28 cellular contexts compared by ENCODE assay signal in the genomic region with DNA sequence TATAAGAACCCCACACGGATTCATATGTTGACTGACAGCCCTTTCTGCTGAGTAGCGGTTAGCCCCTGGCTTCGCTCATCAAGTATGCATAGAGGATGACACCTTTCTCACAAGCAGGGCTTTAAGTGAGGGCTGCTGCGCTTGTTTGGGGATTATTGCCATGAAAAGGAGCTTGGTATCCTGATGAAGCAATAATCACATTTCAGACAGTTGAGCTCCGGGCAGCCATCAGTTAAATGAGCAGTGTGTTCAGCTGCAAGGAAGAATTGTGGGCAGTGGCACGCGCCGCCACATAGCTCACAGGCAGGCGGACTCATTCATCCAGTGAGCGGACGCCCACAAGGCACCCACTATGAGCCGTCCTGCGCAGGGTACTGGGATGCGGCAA.
A peak's percentile ranks its signal among the peaks of the same experiment; 100 is the strongest.
DNase-seq lines count a peak whose midpoint lies in the region; ATAC-seq, FAIRE-seq and TF ChIP-seq lines count a peak whose summit lies in the region.
"Had no signal": no experiment of that assay in that cellular context is flagged by ENCODE, and none has a peak within 500 bp of the region (broad histone marks: within the 10 kb centered on the region; RNA-seq: fewer than 3 reads in every experiment).

No MANE protein-coding gene starts in this region.

- H3K27ac ChIP-seq in AG04450 (ENCODE audit: low read depth, low read length), result peak overlapping the region; percentile 31
- H3K27ac ChIP-seq in RWPE1, result peak overlapping the region; percentile 5
- no peak overlapping the region for H3K27ac ChIP-seq in K562 (ENCODE audit: extremely low read depth, low read depth, low read length)
- no peak overlapping the region for H3K27ac ChIP-seq in neural progenitor cell
- no peak overlapping the region for H3K27ac ChIP-seq in transverse colon
- H3K27ac ChIP-seq: 22Rv1; BLaER1 treated with 17β-estradiol and CSF1 and Interleukin-3, amounts not matched to agents 10 nM and 100 nM had no signal

- TF ChIP-seq RAD21 in K562 (CRISPR knock-in tag; conservative IDR thresholded peaks at IDR 0.05 in 1 of 2, IDR thresholded peaks at IDR 0.05 in 1 of 2), result no peak

- peaks cover 2% of the 10 kb centered on the region for H3K27me3 Mint-ChIP-seq in neural progenitor cell (ENCODE audit: insufficient read depth, low read depth)
- H3K27me3 Mint-ChIP-seq: CD4-positive, alpha-beta T cell had no signal

- no peak overlapping the region for H2AFZ ChIP-seq in K562 (ENCODE audit: low read depth, low read length)
- H2AFZ ChIP-seq in neural progenitor cell (replicated peaks), result no peak overlapping the region
- H2AFZ ChIP-seq: GM23338 had no signal

- H3F3A ChIP-seq in neural progenitor cell (ENCODE audit: low read depth), result peaks cover 6% of the 10 kb centered on the region

- intact Hi-C loops in K562 (cut with micrococcal nuclease), result no loop called here
- intact Hi-C loops in transverse colon (cut with DNase I; ENCODE audit: low total_unique reads), result no loop called here

- H3K9ac ChIP-seq in K562 (ENCODE audit: insufficient read depth in 1 of 2, low read depth in 2 of 2, low read length in 2 of 2), result no peak overlapping the region
- no peak overlapping the region for H3K9ac ChIP-seq in neural progenitor cell
- H3K9ac ChIP-seq: BLaER1 treated with 17β-estradiol and CSF1 and Interleukin-3, amounts not matched to agents 10 nM and 100 nM had no signal

- TF ChIP-seq CTCF in AG04450 (IDR thresholded peaks at IDR 0.05; ENCODE audit: low read depth, low read length), result no peak
- TF ChIP-seq CTCF in RWPE1 (conservative IDR thresholded peaks at IDR 0.05; ENCODE audit: low read depth), result no peak
- no peak for TF ChIP-seq CTCF in K562 (IDR thresholded peaks at IDR 0.05 in 2 of 3, conservative IDR thresholded peaks at IDR 0.05 in 1 of 3; ENCODE audit: insufficient read depth in 2 of 3, low read depth in 1 of 3, low read length in 3 of 3)
- TF ChIP-seq CTCF in neural progenitor cell (IDR thresholded peaks at IDR 0.05), result no peak
- TF ChIP-seq CTCF in transverse colon (IDR thresholded peaks at IDR 0.05), result no peak

- no TSS peak for BruUV-seq in K562 (replicated peaks; lab: Mats Ljungman, UMichigan)

- H3K9me3 Mint-ChIP-seq in neural progenitor cell, result peaks cover 8% of the 10 kb centered on the region
- H3K9me3 Mint-ChIP-seq: CD4-positive, alpha-beta T cell; HFFc6 had no signal

- no peaks in the 10 kb centered on the region for H3K27me3 ChIP-seq in AG04450 (ENCODE audit: control insufficient read depth, insufficient read depth, low read length)
- no peaks in the 10 kb centered on the region for H3K27me3 ChIP-seq in K562 (ENCODE audit: control insufficient read depth in 2 of 2, insufficient read depth in 2 of 2, low read length in 2 of 2)
- H3K27me3 ChIP-seq in neural progenitor cell, result no peaks in the 10 kb centered on the region
- H3K27me3 ChIP-seq in transverse colon, result no peaks in the 10 kb centered on the region
- H3K27me3 ChIP-seq: BE2C; BLaER1 treated with 17β-estradiol and CSF1 and Interleukin-3, amounts not matched to agents 10 nM and 100 nM had no signal

- H3K4me1 Mint-ChIP-seq in neural progenitor cell, result peaks cover 21% of the 10 kb centered on the region
- H3K4me1 Mint-ChIP-seq: CD14-positive monocyte; CD8-positive, alpha-beta memory T cell had no signal

- peaks cover 18% of the 10 kb centered on the region for H3K36me3 Mint-ChIP-seq in neural progenitor cell

- H3K4me2 ChIP-seq in K562 (ENCODE audit: insufficient read depth, low read length) (no peak overlapping the region), neural progenitor cell (no peak overlapping the region)
- H3K4me2 ChIP-seq: BLaER1 treated with 17β-estradiol and CSF1 and Interleukin-3, amounts not matched to agents 10 nM and 100 nM; GM23338 had no signal

- no peak for ATAC-seq in K562
- ATAC-seq: HCT116 had no signal

- no peak for TF ChIP-seq POLR2A in K562 (conservative IDR thresholded peaks at IDR 0.05)
- no peak for TF ChIP-seq POLR2A in transverse colon (IDR thresholded peaks at IDR 0.05)

- POLR2A ChIA-PET in AG04450 (lab: Yijun Ruan, JAX) (no interaction called here), RWPE1 (lab: Yijun Ruan, JAX; ENCODE audit: low non-redundant PET) (no interaction called here), K562 (lab: Yijun Ruan, JAX) (interaction anchor here (1.4 kb wide), 1 partner anchor 12 kb away, joined by 3 read pairs; no protein-coding TSS in a partner anchor)

- 0 out of 2 replicates have a peak, but pooled peaks cover 4% of the 10 kb centered on the region for H4K20me1 ChIP-seq in K562 (replicated peaks; ENCODE audit: control insufficient read depth, insufficient read depth, low read length)
- peaks cover 19% of the 10 kb centered on the region for H4K20me1 ChIP-seq in neural progenitor cell (ENCODE audit: low read depth)

- H3K36me3 ChIP-seq in K562 (ENCODE audit: control insufficient read depth, insufficient read depth, low read length) (no peaks in the 10 kb centered on the region), neural progenitor cell (no peaks in the 10 kb centered on the region), transverse colon (peaks cover 0 to 8% (median 0%) of the 10 kb centered on the region in 4 donors)
- H3K36me3 ChIP-seq: BE2C had no signal

- H3K27ac Mint-ChIP-seq in neural progenitor cell, result peak overlapping the region; percentile 19
- H3K27ac Mint-ChIP-seq: CD4-positive, alpha-beta T cell; GM23338; H9; HFFc6 had no signal

- no peak overlapping the region for H3K4me3 ChIP-seq in AG04450 (ENCODE audit: low read depth, low read length)
- H3K4me3 ChIP-seq in K562, result no peak overlapping the region
- no peak overlapping the region for H3K4me3 ChIP-seq in neural progenitor cell
- no peak overlapping the region for H3K4me3 ChIP-seq in transverse colon
- H3K4me3 ChIP-seq: BLaER1 treated with 17β-estradiol and CSF1 and Interleukin-3, amounts not matched to agents 10 nM and 100 nM; GM23338 had no signal

- no peak for TF ChIP-seq EP300 in K562 (IDR thresholded peaks at IDR 0.05; ENCODE audit: low read length)
- TF ChIP-seq EP300 in transverse colon (IDR thresholded peaks at IDR 0.05; ENCODE audit: low read depth), result no peak

- no peak for FAIRE-seq in K562 (lab: Jason Lieb, UNC)
- FAIRE-seq: A204.1, D721Med, GM12891, GM18507, GM19239 had no signal

- H3K79me2 ChIP-seq in K562 (ENCODE audit: control insufficient read depth, insufficient read depth, low read length) (no peaks in the 10 kb centered on the region), neural progenitor cell (ENCODE audit: low read depth) (no peaks in the 10 kb centered on the region)

- DNase-seq in AG04450 (ENCODE audit: low read depth, low spot score) (no peak), RWPE1 (ENCODE audit: low spot score) (no peak), K562 (ENCODE audit: extremely low read depth in 1 of 4, low spot score in 3 of 4) (no peak), neural progenitor cell (ENCODE audit: low spot score) (no peak), NOMO-1 treated with DMSO at 0.1 percent for 48 hours (lab: John Stamatoyannopoulos, UW; ENCODE audit: unreplicated experiment) (no peak), NCI-H2107 treated with DMSO at 0.1 percent for 48 hours (lab: John Stamatoyannopoulos, UW; ENCODE audit: unreplicated experiment) (no peak), transverse colon (no peak), dermis blood vessel endothelial cell (no peak)
- DNase-seq: AML-193; BE2C; CD4-positive, alpha-beta T cell; CD8-positive, alpha-beta memory T cell; DMS 273 treated with DMSO at 0.1 percent for 48 hours; DMS79; EL; GDM1; H9; HFFc6 had no signal

- H3K4me1 ChIP-seq in K562 (replicated peaks in 1 of 2; ENCODE audit: control insufficient read depth in 2 of 2, insufficient read depth in 2 of 2, low read length in 2 of 2) (peaks cover 0 to 9% of the 10 kb centered on the region in 2 experiments; a peak in 1 of 5 replicates), neural progenitor cell (peaks cover 15% of the 10 kb centered on the region), transverse colon (no peaks in the 10 kb centered on the region)
- H3K4me1 ChIP-seq: BE2C; BLaER1 treated with 17β-estradiol and CSF1 and Interleukin-3, amounts not matched to agents 10 nM and 100 nM had no signal

- in situ Hi-C loops in K562 (cut with MboI), result no loop called here
- in situ Hi-C loops in transverse colon (cut with MboI; ENCODE audit: low pct_ligation_motif_present in 1 of 4, low pct_unique_long_range_greater_than_20kb in 1 of 4, low sequenced_read_pairs in 3 of 4), result no loop called here

- H3K9me1 ChIP-seq in K562 (ENCODE audit: control insufficient read depth, insufficient read depth, low read length), result no peaks in the 10 kb centered on the region

- no peak overlapping the region for H3K4me3 Mint-ChIP-seq in neural progenitor cell
- H3K4me3 Mint-ChIP-seq: CD14-positive monocyte; CD4-positive, alpha-beta T cell; CD8-positive, alpha-beta memory T cell; GM23338; H9; HFFc6 had no signal

- CTCF ChIA-PET in AG04450 (lab: Charles Lee) (no interaction called here), RWPE1 (lab: Yijun Ruan, JAX) (no interaction called here), K562 (lab: Yijun Ruan, JAX; ENCODE audit: low intra/inter-chr PET ratio) (no interaction called here)

- H3K9me3 ChIP-seq in AG04450 (ENCODE audit: control insufficient read depth, insufficient read depth, low read length) (peaks cover 5% of the 10 kb centered on the region), K562 (replicated peaks; ENCODE audit: control insufficient read depth, insufficient read depth, low read depth, low read length) (no peaks in the 10 kb centered on the region), neural progenitor cell (ENCODE audit: low read depth) (no peaks in the 10 kb centered on the region), transverse colon (no peaks in the 10 kb centered on the region)
- H3K9me3 ChIP-seq: BE2C had no signal

- WGBS in K562 (ENCODE audit: insufficient coverage, low coverage, missing lambda C conversion rate), result 65% methylated on average over 11 of the region's 14 CpGs
- 87% methylated on average over 14 of the region's 14 CpGs; no CpG with 5 or more reads in 1 of the 2 donors for WGBS in transverse colon (ENCODE audit: low coverage in 1 of 2), 2 donors

TF ChIP-seq in K562, 482 proteins besides CTCF, POLR2A, EP300 and RAD21:
- TF ChIP-seq ZNF232 (CRISPR knock-in tag; IDR thresholded peaks at IDR 0.05) (no peak), CEBPG (CRISPR knock-in tag; IDR thresholded peaks at IDR 0.05) (no peak), CEBPG (tag; conservative IDR thresholded peaks at IDR 0.05 in 1 of 2, IDR thresholded peaks at IDR 0.05 in 1 of 2) (peak; percentile 17 to 19; a peak in 1 of 4 replicates), SMARCB1 (IDR thresholded peaks at IDR 0.05; ENCODE audit: insufficient read length, low read depth) (no peak), ZNF431 (CRISPR knock-in tag; IDR thresholded peaks at IDR 0.05) (no peak)
- TF ChIP-seq, protein P1, sequence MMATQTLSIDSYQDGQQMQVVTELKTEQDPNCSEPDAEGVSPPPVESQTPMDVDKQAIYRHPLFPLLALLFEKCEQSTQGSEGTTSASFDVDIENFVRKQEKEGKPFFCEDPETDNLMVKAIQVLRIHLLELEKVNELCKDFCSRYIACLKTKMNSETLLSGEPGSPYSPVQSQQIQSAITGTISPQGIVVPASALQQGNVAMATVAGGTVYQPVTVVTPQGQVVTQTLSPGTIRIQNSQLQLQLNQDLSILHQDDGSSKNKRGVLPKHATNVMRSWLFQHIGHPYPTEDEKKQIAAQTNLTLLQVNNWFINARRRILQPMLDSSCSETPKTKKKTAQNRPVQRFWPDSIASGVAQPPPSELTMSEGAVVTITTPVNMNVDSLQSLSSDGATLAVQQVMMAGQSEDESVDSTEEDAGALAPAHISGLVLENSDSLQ (IDR thresholded peaks at IDR 0.05), result peak; percentile 24; the same call in 1 of the 2 replicates
TF ChIP-seq in K562: peak in this region for 2.

Comparison
In these comparisons a context has a peak if more than half of its experiments do, and no peak if none do; other contexts are left out.
1. H3K27ac ChIP-seq: peak in AG04450 (single experiment) and RWPE1 (single experiment); none in K562 (single experiment), neural progenitor cell (single experiment) and transverse colon (0 of 4).